Comparison of ENCODE assay signal across 16 cellular contexts in the genomic region with DNA sequence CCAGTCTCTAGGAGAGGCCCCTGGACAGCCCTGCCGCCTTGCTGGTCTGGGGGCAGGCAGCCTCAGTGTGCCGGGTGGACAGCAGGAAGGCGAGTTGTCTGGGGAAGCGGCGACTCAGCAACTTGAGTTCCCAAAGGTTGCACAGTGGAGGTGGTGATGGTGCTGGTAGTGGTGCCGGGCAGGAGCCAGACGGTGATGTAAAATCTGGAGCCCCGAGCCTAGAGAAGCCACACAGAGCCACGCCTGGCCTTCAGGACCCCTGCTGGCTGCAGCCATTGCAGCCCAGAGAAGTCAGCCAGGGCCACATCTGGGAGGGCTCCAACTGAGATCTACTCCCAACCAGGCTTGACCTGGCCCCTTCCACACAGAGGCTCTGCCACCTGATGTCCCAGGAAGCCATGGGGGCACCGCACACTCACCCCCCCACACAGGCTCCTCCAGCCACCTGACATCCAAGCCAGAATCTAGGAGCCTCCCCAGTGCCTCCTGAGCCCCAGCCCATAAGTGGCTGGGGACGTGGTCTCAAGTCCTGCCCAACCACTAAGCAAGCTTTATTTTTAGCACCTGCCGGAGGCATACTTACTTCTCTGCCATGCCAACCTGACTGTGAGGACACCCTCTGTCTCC. TPM values are rescaled to one million over a fixed set of nuclear protein-coding genes. Genes with fewer than 3 reads are reported as not detected.
DNase-seq lines count a peak whose midpoint lies in the region; ATAC-seq and TF ChIP-seq lines count a peak whose summit lies in the region.
"Had no signal": no experiment of that assay in that cellular context is flagged by ENCODE, and none has a peak within 500 bp of the region (broad histone marks: within the 10 kb centered on the region; RNA-seq: fewer than 3 reads in every experiment).

No MANE protein-coding gene starts in this region.

- H3K4me2 ChIP-seq in BLaER1: peak overlapping the region; percentile 32

- peak; percentile 34 for DNase-seq in RWPE2 (ENCODE audit: low spot score)
- peak; percentile 44 for DNase-seq in posterior vena cava (ENCODE audit: low spot score)
- no peak for DNase-seq in left lobe of liver (ENCODE audit: low spot score)
- DNase-seq: activated CD8-positive, alpha-beta T cell treated with anti-CD3 and anti-CD28 coated beads for 36 hours; AML-193; NCI-H446; OCI-M1; stimulated activated CD4-positive, alpha-beta T cell treated with anti-CD3 and anti-CD28 coated beads, Interleukin-12 subunit alpha, Interleukin-12 subunit beta, amount 100 ng/mL, for 4 hours had no signal

- H3K27me3 ChIP-seq in BLaER1 (no peaks in the 10 kb centered on the region), RWPE2 (ENCODE audit: insufficient read depth, poor library complexity, severe bottlenecking) (no peaks in the 10 kb centered on the region), iPS-15b (ENCODE audit: control insufficient read depth, insufficient read depth, low read length) (no peaks in the 10 kb centered on the region)

- H3K27ac ChIP-seq in BLaER1: 0 out of 2 replicates have a peak overlapping the region, but pooled peaks have one; percentile 18
- no peak overlapping the region for H3K27ac ChIP-seq in RWPE2 (ENCODE audit: poor library complexity, severe bottlenecking)
- H3K27ac ChIP-seq: parathyroid adenoma had no signal

- H3K36me3 ChIP-seq in BLaER1 (no peaks in the 10 kb centered on the region), RWPE2 (ENCODE audit: low read depth) (no peaks in the 10 kb centered on the region), iPS-15b (ENCODE audit: control insufficient read depth, insufficient read depth, low read length) (no peaks in the 10 kb centered on the region)

- H3K9me3 ChIP-seq in BLaER1 (no peaks in the 10 kb centered on the region), RWPE2 (ENCODE audit: severe bottlenecking) (no peaks in the 10 kb centered on the region), iPS-15b (ENCODE audit: control insufficient read depth, insufficient read depth, low read length) (no peaks in the 10 kb centered on the region)

- ATAC-seq in RWPE2 (ENCODE audit: low read depth) (no peak), left lobe of liver (no peak), HG03460 (IDR thresholded peaks at IDR 0.05; ENCODE audit: unreplicated experiment) (no peak), HG03159 (IDR thresholded peaks at IDR 0.05; ENCODE audit: unreplicated experiment) (no peak), GM18870 (IDR thresholded peaks at IDR 0.05; ENCODE audit: unreplicated experiment) (no peak)
- ATAC-seq: activated CD8-positive, alpha-beta T cell treated with anti-CD3 and anti-CD28 coated beads for 36 hours; esophagus mucosa had no signal

- intact Hi-C loops in posterior vena cava (cut with DNase I): no loop called here

- H3K9ac ChIP-seq in BLaER1 (no peak overlapping the region), iPS-15b (ENCODE audit: low read depth, low read length) (peak overlapping the region; percentile 37)
- H3K9ac ChIP-seq: parathyroid adenoma had no signal

- no peaks in the 10 kb centered on the region for H4K20me1 ChIP-seq in BLaER1

- peaks cover 40% of the 10 kb centered on the region for H3K4me1 ChIP-seq in BLaER1
- H3K4me1 ChIP-seq in RWPE2 (ENCODE audit: insufficient read depth, poor library complexity, severe bottlenecking): no peaks in the 10 kb centered on the region
- H3K4me1 ChIP-seq in iPS-15b (ENCODE audit: control insufficient read depth, insufficient read depth, low read length): peaks cover 10% of the 10 kb centered on the region
- H3K4me1 ChIP-seq: parathyroid adenoma had no signal

- no peak for TF ChIP-seq CTCF in RWPE2 (IDR thresholded peaks at IDR 0.05; ENCODE audit: poor library complexity, severe bottlenecking)

- H3K4me3 ChIP-seq in BLaER1 (no peak overlapping the region), RWPE2 (ENCODE audit: severe bottlenecking) (no peak overlapping the region), iPS-15b (ENCODE audit: low read depth, low read length) (no peak overlapping the region)

RNA-seq across cellular contexts. Expression of a gene that starts 8.8 kb away (rescaled TPM):
- not detected for total RNA-seq in posterior vena cava
- not detected for total RNA-seq in left lobe of liver
- total RNA-seq: activated CD8-positive, alpha-beta T cell treated with anti-CD3 and anti-CD28 coated beads for 36 hours; esophagus mucosa; mucosa of gallbladder had no signal

RNA-seq across cellular contexts. Expression of a gene that starts 26.0 kb away (rescaled TPM):
- total RNA-seq in posterior vena cava (under 1 TPM; 0.86 to 0.88 TPM), left lobe of liver (43.8 TPM)
- total RNA-seq: activated CD8-positive, alpha-beta T cell treated with anti-CD3 and anti-CD28 coated beads for 36 hours; esophagus mucosa had no signal

RNA-seq across cellular contexts. Expression of a gene that starts 32.4 kb away (rescaled TPM):
- not detected for total RNA-seq in posterior vena cava
- 112 TPM for total RNA-seq in left lobe of liver
- total RNA-seq: activated CD8-positive, alpha-beta T cell treated with anti-CD3 and anti-CD28 coated beads for 36 hours; esophagus mucosa had no signal

Comparison
In these comparisons a context has a peak if more than half of its experiments do, and no peak if none do; other contexts are left out.
1. RNA of a gene that starts 26.0 kb away (total RNA-seq): 43.8 TPM in left lobe of liver (single experiment); 0.86 to 0.88 TPM in posterior vena cava; every median in the first group is over 10 times any median in the second.
2. RNA of a gene that starts 32.4 kb away (total RNA-seq): 112 TPM in left lobe of liver (single experiment); not detected in posterior vena cava; every median in the first group is over 100 times any median in the second.